ENCODE assay signal across 10 cellular contexts in genomic region chr12:24798335-24798734, GRCh38.
DNase-seq lines count a peak whose midpoint lies in the region; ATAC-seq, FAIRE-seq and TF ChIP-seq lines count a peak whose summit lies in the region.
"Had no signal": no experiment of that assay in that cellular context is flagged by ENCODE, and none has a peak within 500 bp of the region (broad histone marks: within the 10 kb centered on the region; RNA-seq: fewer than 3 reads in every experiment).

No MANE protein-coding gene starts in this region.

- peaks cover 8% of the 10 kb centered on the region for H3K36me3 Mint-ChIP-seq in T-helper 2 cell treated with Interferon-gamma antibody and Interleukin-4, amounts not matched to agents 5 μg/mL and 100 μg/mL, for 36 hours (ENCODE audit: low read depth)

- ATAC-seq in GM18861 (IDR thresholded peaks at IDR 0.05; ENCODE audit: unreplicated experiment) (peak; percentile 89), GM21526 (IDR thresholded peaks at IDR 0.05; ENCODE audit: low FRiP score, unreplicated experiment) (peak; percentile 87), HG03280 (IDR thresholded peaks at IDR 0.05; ENCODE audit: unreplicated experiment) (peak; percentile 82), body of pancreas (no peak)
- ATAC-seq: right cardiac atrium had no signal

- intact Hi-C loops in breast epithelium (cut with DNase I; ENCODE audit: low total_unique reads) = no loop called here
- intact Hi-C loops in body of pancreas (cut with DNase I) = no loop called here

- peaks cover 30% of the 10 kb centered on the region for H3K4me1 Mint-ChIP-seq in T-helper 2 cell treated with Interferon-gamma antibody and Interleukin-4, amounts not matched to agents 5 μg/mL and 100 μg/mL, for 36 hours (ENCODE audit: low read depth)

- H3K36me3 ChIP-seq in breast epithelium (no peaks in the 10 kb centered on the region), body of pancreas (replicated peaks in 1 of 2; ENCODE audit: insufficient read depth in 1 of 2, low read depth in 2 of 2) (no peaks in the 10 kb centered on the region)

- TF ChIP-seq POLR2A in breast epithelium (IDR thresholded peaks at IDR 0.05) (no peak), body of pancreas (IDR thresholded peaks at IDR 0.05) (no peak)

- H3K27me3 ChIP-seq in breast epithelium (no peaks in the 10 kb centered on the region), body of pancreas (no peaks in the 10 kb centered on the region)

- H3K27me3 Mint-ChIP-seq in T-helper 2 cell treated with Interferon-gamma antibody and Interleukin-4, amounts not matched to agents 5 μg/mL and 100 μg/mL, for 36 hours (ENCODE audit: low read depth) = peaks cover 4% of the 10 kb centered on the region

- no peak for FAIRE-seq in frontal cortex (lab: Jason Lieb, UNC)

- no peak for TF ChIP-seq CTCF in breast epithelium (IDR thresholded peaks at IDR 0.05)
- TF ChIP-seq CTCF in body of pancreas (IDR thresholded peaks at IDR 0.05) = no peak

- H3K27ac ChIP-seq in breast epithelium = no peak overlapping the region
- no peak overlapping the region for H3K27ac ChIP-seq in body of pancreas

- H3K9me3 ChIP-seq in breast epithelium (peaks cover 6 to 9% of the 10 kb centered on the region in 2 donors), body of pancreas (peaks cover 0 to 7% (median 0%) of the 10 kb centered on the region in 3 donors)

- no peak overlapping the region for H3K27ac Mint-ChIP-seq in T-helper 2 cell treated with Interferon-gamma antibody and Interleukin-4, amounts not matched to agents 5 μg/mL and 100 μg/mL, for 36 hours

- H3K4me3 Mint-ChIP-seq in T-helper 2 cell treated with Interferon-gamma antibody and Interleukin-4, amounts not matched to agents 5 μg/mL and 100 μg/mL, for 36 hours = no peak overlapping the region

- H3K4me1 ChIP-seq in breast epithelium (no peaks in the 10 kb centered on the region), body of pancreas (no peaks in the 10 kb centered on the region)

- H3K4me3 ChIP-seq in breast epithelium (no peak overlapping the region), body of pancreas (no peak overlapping the region)

- DNase-seq in left kidney (ENCODE audit: low read depth, low spot score) (peak; percentile 21), breast epithelium (ENCODE audit: low spot score in 2 of 2) (no peak), frontal cortex (ENCODE audit: low spot score in 2 of 2) (no peak), body of pancreas (no peak)
- no peak for DNase-seq in T-helper 2 cell treated with Interferon-gamma antibody and Interleukin-4, amounts not matched to agents 5 μg/mL and 100 μg/mL, for 36 hours (ENCODE audit: low spot score)
- DNase-seq: activated T-cell treated with anti-CD3 and anti-CD28 coated beads, Interleukin-2, amount 50 U/mL, for 1 hour; right cardiac atrium had no signal

- peaks cover 14% of the 10 kb centered on the region for H3K9me3 Mint-ChIP-seq in T-helper 2 cell treated with Interferon-gamma antibody and Interleukin-4, amounts not matched to agents 5 μg/mL and 100 μg/mL, for 36 hours
